19 cellular contexts compared by ENCODE assay signal in genomic region chr10:78566216-78567135, GRCh38.
DNase-seq lines count a peak whose midpoint lies in the region; ATAC-seq and TF ChIP-seq lines count a peak whose summit lies in the region.
"Had no signal": no experiment of that assay in that cellular context is flagged by ENCODE, and none has a peak within 500 bp of the region (broad histone marks: within the 10 kb centered on the region; RNA-seq: fewer than 3 reads in every experiment).

No MANE protein-coding gene starts in this region.

- H3K9ac ChIP-seq in SK-N-SH, result no peak overlapping the region
- H3K9ac ChIP-seq: BLaER1 treated with 17β-estradiol and CSF1 and Interleukin-3, amounts not matched to agents 10 nM and 100 nM had no signal

- CTCF ChIA-PET in SK-N-SH (lab: Yijun Ruan, JAX), result interaction anchor here (0.8 to 1.5 kb wide), 6 partner anchors 14 to 519 kb away, joined by 3 to 4 read pairs (median 4); no protein-coding TSS in a partner anchor

- H3K4me1 ChIP-seq in SK-N-SH (ENCODE audit: control insufficient read depth in 1 of 2, insufficient read depth in 2 of 2, low read depth in 1 of 2, low read length in 1 of 2), result peaks cover 8 to 51% of the 10 kb centered on the region in 2 experiments; a peak in 3 of 4 replicates
- H3K4me1 ChIP-seq in gastroesophageal sphincter, result peaks cover 0 to 40% (median 12%) of the 10 kb centered on the region in 3 donors

- H4K20me1 ChIP-seq in SK-N-SH (ENCODE audit: insufficient read depth), result no peaks in the 10 kb centered on the region
- H4K20me1 ChIP-seq: BLaER1 treated with 17β-estradiol and CSF1 and Interleukin-3, amounts not matched to agents 10 nM and 100 nM had no signal

- TF ChIP-seq RAD21 in SK-N-SH (IDR thresholded peaks at IDR 0.05; ENCODE audit: low read length), result no peak

- TF ChIP-seq EP300 in SK-N-SH (IDR thresholded peaks at IDR 0.05; ENCODE audit: borderline replicate concordance in 1 of 2, low read depth in 1 of 2, low read length in 1 of 2) (no peak), gastroesophageal sphincter (IDR thresholded peaks at IDR 0.05) (no peak)

- H3K36me3 ChIP-seq in SK-N-SH (replicated peaks in 1 of 2; ENCODE audit: control insufficient read depth in 1 of 2, insufficient read depth in 2 of 2, low read length in 1 of 2) (no peaks in the 10 kb centered on the region), gastroesophageal sphincter (no peaks in the 10 kb centered on the region)
- H3K36me3 ChIP-seq: BLaER1 treated with 17β-estradiol and CSF1 and Interleukin-3, amounts not matched to agents 10 nM and 100 nM; heart left ventricle had no signal

- H3K4me3 ChIP-seq in SK-N-SH (ENCODE audit: low read depth in 2 of 2, low read length in 1 of 2) (no peak overlapping the region), gastroesophageal sphincter (no peak overlapping the region), skin epidermis (no peak overlapping the region)
- H3K4me3 ChIP-seq: BLaER1 treated with 17β-estradiol and CSF1 and Interleukin-3, amounts not matched to agents 10 nM and 100 nM; dorsolateral prefrontal cortex; heart left ventricle had no signal

- H3F3A ChIP-seq in SK-N-SH (replicated peaks; ENCODE audit: insufficient read depth), result no peaks in the 10 kb centered on the region

- no peaks in the 10 kb centered on the region for H3K9me3 ChIP-seq in SK-N-SH
- no peaks in the 10 kb centered on the region for H3K9me3 ChIP-seq in gastroesophageal sphincter
- H3K9me3 ChIP-seq: BLaER1 treated with 17β-estradiol and CSF1 and Interleukin-3, amounts not matched to agents 10 nM and 100 nM; heart left ventricle had no signal

- WGBS in SK-N-SH (ENCODE audit: low lambda C conversion rate), result 56% methylated on average over 10 of the region's 10 CpGs
- WGBS in gastroesophageal sphincter (ENCODE audit: low coverage in 1 of 2), 2 donors, result 40 to 44% methylated on average over 7 to 9 of the region's 10 CpGs

- no peak for TF ChIP-seq POLR2A in gastroesophageal sphincter (IDR thresholded peaks at IDR 0.05)

- H3K27ac ChIP-seq in SK-N-SH (ENCODE audit: low read depth in 2 of 2, low read length in 1 of 2) (peak overlapping the region in 1 of 2 experiments; percentile 89; a peak in 2 of 4 replicates), gastroesophageal sphincter (peak overlapping the region in 3 of 4 donors; percentile 23 to 47 (median 42)), skin epidermis (peak overlapping the region in 11 of 21 experiments; percentile 1 to 85 (median 33))
- H3K27ac ChIP-seq: BLaER1 treated with 17β-estradiol and CSF1 and Interleukin-3, amounts not matched to agents 10 nM and 100 nM; dorsolateral prefrontal cortex had no signal

- DNase-seq in GM03348 (ENCODE audit: low spot score) (peak; percentile 47), SK-N-SH (peak; percentile 36), NCI-H524 (lab: John Stamatoyannopoulos, UW) (no peak), DMS79 (lab: John Stamatoyannopoulos, UW) (no peak), GDM1 (lab: John Stamatoyannopoulos, UW) (no peak), NCI-H1930 (lab: John Stamatoyannopoulos, UW) (no peak)
- DNase-seq: activated CD4-positive, alpha-beta T cell treated with anti-CD3 and anti-CD28 coated beads, Interleukin-2, amount 50 U/mL, for 48 hours; activated naive CD4-positive, alpha-beta T cell treated with anti-CD3 and anti-CD28 coated beads, Interleukin-2, amount 50 U/mL, for 16 hours; activated T-cell treated with anti-CD3 and anti-CD28 coated beads, Interleukin-2, amount 50 U/mL, for 1 hour; dorsolateral prefrontal cortex; heart left ventricle; MM.1S; naive thymus-derived CD8-positive, alpha-beta T cell; NCI-H2029; NCI-H446 treated with DMSO at 0.1 percent for 48 hours had no signal

- H3K27me3 ChIP-seq in SK-N-SH (ENCODE audit: insufficient read depth), result no peaks in the 10 kb centered on the region
- no peaks in the 10 kb centered on the region for H3K27me3 ChIP-seq in gastroesophageal sphincter
- H3K27me3 ChIP-seq: dorsolateral prefrontal cortex, heart left ventricle had no signal

- H3K9me2 ChIP-seq in SK-N-SH, result no peaks in the 10 kb centered on the region

- ATAC-seq in gastroesophageal sphincter, result no peak
- ATAC-seq: esophagus mucosa; naive thymus-derived CD8-positive, alpha-beta T cell had no signal

- POLR2A ChIA-PET in SK-N-SH (lab: Yijun Ruan, JAX), result no interaction called here

- H2AFZ ChIP-seq in SK-N-SH (ENCODE audit: low read depth), result no peak overlapping the region

- no peaks in the 10 kb centered on the region for H3K79me2 ChIP-seq in SK-N-SH (ENCODE audit: insufficient read depth)

- H3K4me2 ChIP-seq in SK-N-SH, result no peak overlapping the region
- H3K4me2 ChIP-seq: BLaER1 treated with 17β-estradiol and CSF1 and Interleukin-3, amounts not matched to agents 10 nM and 100 nM had no signal

- TF ChIP-seq CTCF in SK-N-SH (IDR thresholded peaks at IDR 0.05) (no peak), gastroesophageal sphincter (IDR thresholded peaks at IDR 0.05) (no peak)

TF ChIP-seq in SK-N-SH, 30 proteins besides CTCF, POLR2A, EP300 and RAD21:
- peak; percentile 31; the same call in 1 of the 2 replicates for TF ChIP-seq RCOR1 (IDR thresholded peaks at IDR 0.05; ENCODE audit: low read length)
- TF ChIP-seq CHD2 (IDR thresholded peaks at IDR 0.05; ENCODE audit: low read length, partially characterized antibody), result no peak

Comparison
In these comparisons a context has a peak if more than half of its experiments do, and no peak if none do; other contexts are left out.
1. DNase-seq: peak in GM03348 (single experiment) and SK-N-SH (single experiment); none in NCI-H524 (0 of 2), DMS79 (single experiment), GDM1 (single experiment) and NCI-H1930 (0 of 2).